In the genomic region with DNA sequence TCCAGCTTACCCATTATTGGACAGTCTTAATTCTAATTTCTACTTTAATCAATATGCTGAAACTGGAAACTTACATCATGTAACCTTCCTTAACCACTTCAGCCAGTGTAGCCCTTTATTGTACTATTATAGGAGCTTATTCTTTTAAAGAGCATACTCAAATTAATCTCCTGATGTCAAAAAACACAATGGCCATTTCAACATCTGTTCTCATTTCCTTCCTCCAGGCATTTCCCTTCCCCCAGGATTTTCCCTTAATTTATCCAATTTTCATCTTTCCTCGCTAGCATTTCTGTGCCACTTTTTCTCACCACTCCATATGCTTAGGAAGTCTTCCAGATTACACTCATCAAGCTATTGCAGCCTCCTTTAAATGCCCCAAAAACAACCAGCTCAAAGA, we compare ENCODE assay signal across 18 cellular contexts.
"Had no signal": no experiment of that assay in that cellular context is flagged by ENCODE, and none has a peak within 500 bp of the region (broad histone marks: within the 10 kb centered on the region; RNA-seq: fewer than 3 reads in every experiment).

No MANE protein-coding gene starts in this region.

- H3K36me3 Mint-ChIP-seq: natural killer cell had no signal

- DNase-seq: colonic mucosa; dorsolateral prefrontal cortex; effector CD8-positive, alpha-beta T cell; esophagus squamous epithelium; foreskin keratinocyte; heart left ventricle; hippocampal formation; kidney glomerular epithelial cell; natural killer cell; posterior cingulate gyrus; small intestine; stimulated activated CD4-positive, alpha-beta T cell treated with anti-CD3 and anti-CD28 coated beads, Interleukin-12 subunit alpha, Interleukin-12 subunit beta, amount 100 ng/mL, for 4 hours; stimulated activated naive CD4-positive, alpha-beta T cell; stomach; substantia nigra; upper lobe of left lung had no signal

- H3K4me3 Mint-ChIP-seq: natural killer cell, neural crest cell had no signal

- H3K27ac Mint-ChIP-seq: natural killer cell had no signal

- H3K4me3 ChIP-seq: colonic mucosa, esophagus squamous epithelium, heart left ventricle, right atrium auricular region, stomach, upper lobe of left lung had no signal

- H3K27me3 ChIP-seq: colonic mucosa, dorsolateral prefrontal cortex, esophagus squamous epithelium, foreskin keratinocyte, heart left ventricle, right atrium auricular region, stomach, upper lobe of left lung had no signal

- ATAC-seq: foreskin keratinocyte, heart left ventricle, natural killer cell had no signal

- H3K4me1 ChIP-seq: colonic mucosa, esophagus squamous epithelium, foreskin keratinocyte, heart left ventricle, right atrium auricular region, upper lobe of left lung had no signal

- H3K9me3 ChIP-seq: colonic mucosa, esophagus squamous epithelium, heart left ventricle, right atrium auricular region, stomach, upper lobe of left lung had no signal

- H3K27ac ChIP-seq: colonic mucosa, esophagus squamous epithelium, foreskin keratinocyte, heart left ventricle, right atrium auricular region, stomach, upper lobe of left lung had no signal

- H3K36me3 ChIP-seq: colonic mucosa, esophagus squamous epithelium, heart left ventricle, right atrium auricular region, stomach, upper lobe of left lung had no signal

- H3K4me1 Mint-ChIP-seq: natural killer cell had no signal
